Comparison of ENCODE assay signal across 13 cellular contexts in the genomic region with DNA sequence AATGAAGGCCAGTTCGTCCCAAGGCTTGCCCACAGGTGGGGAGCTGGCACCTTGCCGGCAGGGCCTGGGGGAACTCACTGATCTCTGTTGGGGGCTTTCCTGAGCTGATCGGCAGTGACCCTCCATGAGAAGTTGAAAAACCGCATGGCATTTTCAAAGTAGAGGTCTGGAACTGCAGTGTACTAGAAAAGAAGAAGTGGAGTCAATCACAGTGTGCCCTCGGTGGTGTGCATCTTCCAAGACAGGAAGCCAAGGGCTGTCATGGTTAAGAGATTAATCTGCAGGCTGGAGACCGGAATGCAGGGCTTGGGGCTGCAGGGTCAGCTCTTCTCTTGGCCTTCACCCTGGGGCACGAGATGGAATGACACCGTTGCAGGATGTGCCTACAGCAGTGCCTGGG.
"Had no signal": no experiment of that assay in that cellular context is flagged by ENCODE, and none has a peak within 500 bp of the region (broad histone marks: within the 10 kb centered on the region; RNA-seq: fewer than 3 reads in every experiment).

No MANE protein-coding gene starts in this region.

- H3K4me3 Mint-ChIP-seq: naive thymus-derived CD8-positive, alpha-beta T cell; stimulated activated naive CD8-positive, alpha-beta T cell treated with anti-CD3 and anti-CD28 coated beads, Interleukin-15, amount 100 ng/mL, for 72 hours had no signal

- H3K27me3 Mint-ChIP-seq: naive thymus-derived CD8-positive, alpha-beta T cell; stimulated activated naive CD8-positive, alpha-beta T cell treated with anti-CD3 and anti-CD28 coated beads, Interleukin-15, amount 100 ng/mL, for 72 hours had no signal

- H3K4me1 Mint-ChIP-seq: naive thymus-derived CD8-positive, alpha-beta T cell; stimulated activated naive CD8-positive, alpha-beta T cell treated with anti-CD3 and anti-CD28 coated beads, Interleukin-15, amount 100 ng/mL, for 72 hours had no signal

- H3K9me3 Mint-ChIP-seq: naive thymus-derived CD8-positive, alpha-beta T cell; stimulated activated naive CD8-positive, alpha-beta T cell treated with anti-CD3 and anti-CD28 coated beads, Interleukin-15, amount 100 ng/mL, for 72 hours had no signal

- H3K4me3 ChIP-seq: coronary artery, thoracic aorta had no signal

- H3K9me3 ChIP-seq: thoracic aorta had no signal

- ATAC-seq: left colon; naive thymus-derived CD8-positive, alpha-beta T cell; stimulated activated naive CD8-positive, alpha-beta T cell treated with anti-CD3 and anti-CD28 coated beads, Interleukin-15, amount 100 ng/mL, for 72 hours had no signal

- DNase-seq: activated CD4-positive, alpha-beta T cell treated with anti-CD3 and anti-CD28 coated beads, Interleukin-2, amount 50 U/mL, for 4 hours; activated naive CD4-positive, alpha-beta T cell; central memory CD4-positive, alpha-beta T cell; effector CD4-positive, alpha-beta T cell; foreskin melanocyte; head of caudate nucleus; left colon; naive thymus-derived CD8-positive, alpha-beta T cell; stimulated activated CD4-positive, alpha-beta T cell treated with anti-CD3 and anti-CD28 coated beads, Interleukin-2, amount 100 ng/mL, for 48 hours; stimulated activated naive CD8-positive, alpha-beta T cell treated with anti-CD3 and anti-CD28 coated beads, Interleukin-15, amount 100 ng/mL, for 72 hours; SW 1271 had no signal

- H3K27ac Mint-ChIP-seq: stimulated activated naive CD8-positive, alpha-beta T cell treated with anti-CD3 and anti-CD28 coated beads, Interleukin-15, amount 100 ng/mL, for 72 hours had no signal

- H3K27ac ChIP-seq: coronary artery, thoracic aorta had no signal
